In the genomic region with DNA sequence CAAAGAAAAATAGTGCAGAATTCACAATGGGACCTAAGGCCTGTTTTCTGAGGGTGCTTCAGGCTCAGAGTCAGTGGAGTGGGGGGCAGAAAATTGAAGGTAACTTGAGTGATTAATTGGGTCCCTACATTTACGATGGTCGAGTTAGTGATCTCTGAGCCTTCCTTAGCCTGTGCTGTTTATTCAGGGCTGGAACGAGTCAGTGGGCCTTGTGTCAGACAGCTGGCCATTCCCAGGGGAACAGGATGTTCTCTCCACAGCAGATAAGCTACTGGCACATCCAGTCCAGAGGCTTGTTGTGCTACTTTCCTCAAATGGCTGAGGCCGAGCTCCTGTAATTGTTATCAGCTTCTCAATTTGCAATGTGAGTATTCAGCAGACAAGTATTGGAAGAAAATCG, we compare ENCODE assay signal across 1 cellular context.
TF ChIP-seq lines count a peak whose summit lies in the region.

No MANE protein-coding gene starts in this region.

TF ChIP-seq in IMR-90, 13 proteins besides CTCF, POLR2A, EP300 and RAD21 (continued from another document):
- TF ChIP-seq RCOR1 (IDR thresholded peaks at IDR 0.05; ENCODE audit: insufficient replicate concordance, low read length) (no peak), CEBPB (IDR thresholded peaks at IDR 0.05; ENCODE audit: low read depth, low read length) (no peak), CHD1 (IDR thresholded peaks at IDR 0.05; ENCODE audit: low read depth, low read length) (no peak), NFE2L2 (IDR thresholded peaks at IDR 0.05; ENCODE audit: low read depth, low read length) (no peak)
TF ChIP-seq in IMR-90: peak in this region for 0.
